ENCODE assay signal across 8 cellular contexts in the genomic region with DNA sequence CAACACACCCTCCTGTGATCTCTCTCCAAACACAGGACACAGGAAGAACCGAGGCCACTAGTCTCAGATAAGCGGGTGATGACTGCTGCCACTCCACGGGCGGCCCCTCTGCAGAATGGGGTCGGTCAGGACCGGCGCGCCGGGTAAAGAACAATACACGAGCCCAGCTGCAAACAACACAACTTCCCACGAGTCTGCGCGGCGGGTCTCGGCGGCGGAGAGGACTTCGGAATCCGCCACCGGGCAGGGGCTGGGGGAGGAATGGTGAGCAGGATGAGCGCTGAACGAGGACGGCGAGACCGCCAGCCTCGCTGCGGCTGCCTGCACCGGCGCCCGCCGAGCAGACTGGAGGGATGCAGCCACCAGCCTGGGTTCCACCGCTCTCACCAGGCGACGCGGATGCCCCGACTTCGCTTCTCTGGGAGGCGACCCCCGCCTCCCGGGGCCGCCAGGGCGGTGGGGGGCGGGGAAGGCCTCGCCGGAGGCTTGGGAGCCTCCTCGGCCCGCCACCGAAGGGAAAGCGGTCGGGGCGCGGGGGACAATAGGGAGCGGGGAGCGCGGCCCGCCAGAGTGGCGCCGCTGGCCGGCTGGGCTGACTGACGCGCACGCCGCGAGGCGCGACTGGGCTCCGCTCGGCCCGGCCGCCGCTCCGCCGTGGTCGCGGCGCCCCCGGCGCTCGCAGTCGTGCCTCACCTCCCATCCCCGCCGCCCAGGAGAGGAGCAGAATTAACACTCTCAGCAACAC. TPM values are rescaled to one million over a fixed set of nuclear protein-coding genes. Genes with fewer than 3 reads are reported as not detected.
DNase-seq lines count a peak whose midpoint lies in the region; ATAC-seq and TF ChIP-seq lines count a peak whose summit lies in the region.

No MANE protein-coding gene starts in this region.

- no peaks in the 10 kb centered on the region for H3K27me3 Mint-ChIP-seq in activated T-helper 1 cell treated with anti-CD3 and anti-CD28 coated beads, Interleukin-12 subunit alpha, Interleukin-12 subunit beta, Interleukin-2, Interleukin-4 antibody, amounts not matched to agents 30 ng/mL and 10 ng/mL and 1 ng/mL, durations not matched to agents 14 hours and 24 hours and 36 hours (ENCODE audit: insufficient read depth)
- no peaks in the 10 kb centered on the region for H3K27me3 Mint-ChIP-seq in nephron progenitor cell (ENCODE audit: low read depth, poor library complexity)

- H3K9me3 Mint-ChIP-seq in activated T-helper 1 cell treated with anti-CD3 and anti-CD28 coated beads, Interleukin-12 subunit alpha, Interleukin-12 subunit beta, Interleukin-2, Interleukin-4 antibody, amounts not matched to agents 30 ng/mL and 10 ng/mL and 1 ng/mL, durations not matched to agents 14 hours and 24 hours and 36 hours = no peaks in the 10 kb centered on the region
- H3K9me3 Mint-ChIP-seq in nephron progenitor cell = no peaks in the 10 kb centered on the region

- peak overlapping the region; percentile 95 for H3K27ac Mint-ChIP-seq in activated T-helper 1 cell treated with anti-CD3 and anti-CD28 coated beads, Interleukin-12 subunit alpha, Interleukin-12 subunit beta, Interleukin-2, Interleukin-4 antibody, amounts not matched to agents 30 ng/mL and 10 ng/mL and 1 ng/mL, durations not matched to agents 14 hours and 24 hours and 36 hours
- peak overlapping the region; percentile 100 for H3K27ac Mint-ChIP-seq in nephron progenitor cell

- peaks cover 44% of the 10 kb centered on the region for H3K4me1 Mint-ChIP-seq in activated T-helper 1 cell treated with anti-CD3 and anti-CD28 coated beads, Interleukin-12 subunit alpha, Interleukin-12 subunit beta, Interleukin-2, Interleukin-4 antibody, amounts not matched to agents 30 ng/mL and 10 ng/mL and 1 ng/mL, durations not matched to agents 14 hours and 24 hours and 36 hours (ENCODE audit: low read depth)
- H3K4me1 Mint-ChIP-seq in nephron progenitor cell = peaks cover 38% of the 10 kb centered on the region

- BruUV-seq in OCI-LY7 (replicated peaks; lab: Mats Ljungman, UMichigan) = no TSS peak

- peaks cover 8% of the 10 kb centered on the region for H3K36me3 Mint-ChIP-seq in activated T-helper 1 cell treated with anti-CD3 and anti-CD28 coated beads, Interleukin-12 subunit alpha, Interleukin-12 subunit beta, Interleukin-2, Interleukin-4 antibody, amounts not matched to agents 30 ng/mL and 10 ng/mL and 1 ng/mL, durations not matched to agents 14 hours and 24 hours and 36 hours (ENCODE audit: low read depth)
- H3K36me3 Mint-ChIP-seq in nephron progenitor cell (ENCODE audit: low read depth) = peaks cover 5% of the 10 kb centered on the region

- H3K4me2 ChIP-seq in OCI-LY7 (ENCODE audit: low read length) = peak overlapping the region; percentile 74

- H3K36me3 ChIP-seq in OCI-LY7 (ENCODE audit: insufficient read depth, low read length) = peaks cover 4% of the 10 kb centered on the region; the same call in 1 of the 2 replicates
- H3K36me3 ChIP-seq in upper lobe of right lung = no peaks in the 10 kb centered on the region

- H4K20me1 ChIP-seq in OCI-LY7 (ENCODE audit: insufficient read depth, low read length) = peaks cover 24% of the 10 kb centered on the region

- H3K9me2 ChIP-seq in OCI-LY7 (ENCODE audit: insufficient read depth, low read length) = no peaks in the 10 kb centered on the region

- H3K4me3 ChIP-seq in OCI-LY7 (ENCODE audit: low read depth, low read length, poor library complexity, severe bottlenecking) (peak overlapping the region; percentile 87), fibroblast of pulmonary artery (replicated peaks; ENCODE audit: low read depth, low read length) (peak overlapping the region; percentile 90), upper lobe of right lung (peak overlapping the region; percentile 82)

- POLR2A ChIA-PET in OCI-LY7 (lab: Charles Lee) = interaction anchor here (1.1 to 2.0 kb wide), 4 partner anchors 14 to 163 kb away, joined by 3 to 30 read pairs (median 6); partner anchors contain the start of gene MINDY2

- TF ChIP-seq CTCF in OCI-LY7 (conservative IDR thresholded peaks at IDR 0.05; ENCODE audit: low read length) (no peak), fibroblast of pulmonary artery (IDR thresholded peaks at IDR 0.05; ENCODE audit: low read length, missing control alignments) (no peak), nephron progenitor cell (IDR thresholded peaks at IDR 0.05) (no peak), upper lobe of right lung (IDR thresholded peaks at IDR 0.05) (no peak)

- H3K4me1 ChIP-seq in OCI-LY7 (ENCODE audit: insufficient read depth, low read length, poor library complexity, severe bottlenecking) = peaks cover 32% of the 10 kb centered on the region
- peaks cover 23% of the 10 kb centered on the region for H3K4me1 ChIP-seq in upper lobe of right lung

- H3K79me2 ChIP-seq in OCI-LY7 (ENCODE audit: insufficient read depth, low read depth, low read length) = peaks cover 49% of the 10 kb centered on the region

- CTCF ChIA-PET in OCI-LY7 (lab: Charles Lee; ENCODE audit: unreplicated experiment) = interaction anchor here (0.6 to 1.0 kb wide), 2 partner anchors 22 to 447 kb away, joined by 3 read pairs; no protein-coding TSS in a partner anchor

- intact Hi-C loops in OCI-LY7 (cut with micrococcal nuclease; ENCODE audit: unreplicated experiment) (loop anchor here (1.0 to 10.0 kb wide), 4 partner anchors 22 to 186 kb away; partner anchors contain the start of genes MINDY2 and SLTM), upper lobe of right lung (cut with DNase I) (no loop called here)
- intact Hi-C loops in activated T-helper 1 cell treated with anti-CD3 and anti-CD28 coated beads, Interleukin-12 subunit alpha, Interleukin-12 subunit beta, Interleukin-2, Interleukin-4 antibody, amounts not matched to agents 30 ng/mL and 10 ng/mL and 1 ng/mL, durations not matched to agents 14 hours and 24 hours and 36 hours (cut with micrococcal nuclease) = loop anchor here (1.0 to 5.0 kb wide), 4 partner anchors 122 to 477 kb away; no protein-coding TSS in a partner anchor

- ATAC-seq in GM18870 (IDR thresholded peaks at IDR 0.05; ENCODE audit: unreplicated experiment) = peak; percentile 7
- peak; percentile 24 for ATAC-seq in HG03095 (IDR thresholded peaks at IDR 0.05; ENCODE audit: unreplicated experiment)
- peak; percentile 57 for ATAC-seq in upper lobe of right lung

- peak overlapping the region; percentile 20; the same call in 1 of the 2 replicates for H2AFZ ChIP-seq in OCI-LY7 (ENCODE audit: low read length)

- peak; percentile 29 for DNase-seq in AG08395 (ENCODE audit: low spot score)
- DNase-seq in OCI-LY7 (ENCODE audit: low spot score) = peak; percentile 66
- peak; percentile 36 for DNase-seq in activated T-helper 1 cell treated with anti-CD3 and anti-CD28 coated beads, Interleukin-12 subunit alpha, Interleukin-12 subunit beta, Interleukin-2, Interleukin-4 antibody, amounts not matched to agents 30 ng/mL and 10 ng/mL and 1 ng/mL, durations not matched to agents 14 hours and 24 hours and 36 hours (ENCODE audit: low spot score)
- peak; percentile 59 for DNase-seq in fibroblast of pulmonary artery (ENCODE audit: low read depth)
- DNase-seq in nephron progenitor cell = peak; percentile 69
- DNase-seq in upper lobe of right lung = peak; percentile 81

- H3K27me3 ChIP-seq in upper lobe of right lung = no peaks in the 10 kb centered on the region

- H3K9me3 ChIP-seq in OCI-LY7 (ENCODE audit: low read length) = no peaks in the 10 kb centered on the region
- H3K9me3 ChIP-seq in upper lobe of right lung = no peaks in the 10 kb centered on the region

- H3K27ac ChIP-seq in OCI-LY7 (ENCODE audit: low read depth, low read length, poor library complexity, severe bottlenecking) (peak overlapping the region; percentile 84), upper lobe of right lung (peak overlapping the region; percentile 94)

- peak overlapping the region; percentile 93 for H3K4me3 Mint-ChIP-seq in activated T-helper 1 cell treated with anti-CD3 and anti-CD28 coated beads, Interleukin-12 subunit alpha, Interleukin-12 subunit beta, Interleukin-2, Interleukin-4 antibody, amounts not matched to agents 30 ng/mL and 10 ng/mL and 1 ng/mL, durations not matched to agents 14 hours and 24 hours and 36 hours
- H3K4me3 Mint-ChIP-seq in nephron progenitor cell = peak overlapping the region; percentile 99

RNA-seq across cellular contexts. Expression of gene ADAM10, which starts 0.5 kb away (rescaled TPM):
- total RNA-seq in OCI-LY7 (2014; rRNA removed; shearing (Covaris generic)) = 61.9 and 68.0 TPM in 2 replicates
- 103 and 110 TPM in 2 replicates for total RNA-seq in OCI-LY7 (2022)
- 98.7 and 116 TPM in 2 replicates for total RNA-seq in activated T-helper 1 cell treated with anti-CD3 and anti-CD28 coated beads, Interleukin-12 subunit alpha, Interleukin-12 subunit beta, Interleukin-2, Interleukin-4 antibody, amounts not matched to agents 30 ng/mL and 10 ng/mL and 1 ng/mL, durations not matched to agents 14 hours and 24 hours and 36 hours
- total RNA-seq in upper lobe of right lung = 139 TPM

RNA-seq across cellular contexts. Expression of gene MINDY2, which starts 22.1 kb away (rescaled TPM):
- 9.9 and 10.5 TPM in 2 replicates for total RNA-seq in OCI-LY7 (2014; rRNA removed; shearing (Covaris generic))
- 14.1 and 15.7 TPM in 2 replicates for total RNA-seq in OCI-LY7 (2022)
- 9.0 and 9.7 TPM in 2 replicates for total RNA-seq in activated T-helper 1 cell treated with anti-CD3 and anti-CD28 coated beads, Interleukin-12 subunit alpha, Interleukin-12 subunit beta, Interleukin-2, Interleukin-4 antibody, amounts not matched to agents 30 ng/mL and 10 ng/mL and 1 ng/mL, durations not matched to agents 14 hours and 24 hours and 36 hours
- total RNA-seq in upper lobe of right lung = 31.2 TPM

Comparison
In these comparisons a context has a peak if more than half of its experiments do, and no peak if none do; other contexts are left out.
1. Peak in every context shown above with its lines: DNase-seq, ATAC-seq, H3K4me3 ChIP-seq and H3K27ac ChIP-seq.
2. DNase-seq: peak in every context shown above with its lines; median percentile 81 in upper lobe of right lung; 69 in nephron progenitor cell; 66 in OCI-LY7; 59 in fibroblast of pulmonary artery; 36 in activated T-helper 1 cell treated with anti-CD3 and anti-CD28 coated beads, Interleukin-12 subunit alpha, Interleukin-12 subunit beta, Interleukin-2, Interleukin-4 antibody, amounts not matched to agents 30 ng/mL and 10 ng/mL and 1 ng/mL, durations not matched to agents 14 hours and 24 hours and 36 hours; 29 in AG08395.
3. ATAC-seq: peak in every context shown above with its lines; median percentile 57 in upper lobe of right lung; 24 in HG03095; 7 in GM18870.